14 cellular contexts compared by ENCODE assay signal in genomic region chr17:65463242-65463641, GRCh38.
DNase-seq lines count a peak whose midpoint lies in the region; ATAC-seq and TF ChIP-seq lines count a peak whose summit lies in the region.
"Had no signal": no experiment of that assay in that cellular context is flagged by ENCODE, and none has a peak within 500 bp of the region (broad histone marks: within the 10 kb centered on the region; RNA-seq: fewer than 3 reads in every experiment).

No MANE protein-coding gene starts in this region.

- H3K36me3 ChIP-seq in skeletal muscle tissue (ENCODE audit: control insufficient read depth in 3 of 3, insufficient read depth in 3 of 3, low read length in 3 of 3) (no peaks in the 10 kb centered on the region), tibial nerve (no peaks in the 10 kb centered on the region)

- no peak overlapping the region for H3K27ac ChIP-seq in epithelial cell of prostate
- no peak overlapping the region for H3K27ac ChIP-seq in skeletal muscle tissue (ENCODE audit: low read depth, low read length)
- H3K27ac ChIP-seq in tibial nerve = no peak overlapping the region
- H3K27ac ChIP-seq: SK-N-MC had no signal

- TF ChIP-seq CTCF in tibial nerve (IDR thresholded peaks at IDR 0.05) = no peak

- TF ChIP-seq EP300 in tibial nerve (IDR thresholded peaks at IDR 0.05) = peak in 1 of 2 donors; percentile 27

- peak; percentile 71 for ATAC-seq in left lobe of liver
- ATAC-seq in HG03039 (IDR thresholded peaks at IDR 0.05; ENCODE audit: unreplicated experiment) = no peak

- H3K9me3 ChIP-seq in skeletal muscle tissue (ENCODE audit: control insufficient read depth in 3 of 3, low read length in 3 of 3) (no peaks in the 10 kb centered on the region), tibial nerve (no peaks in the 10 kb centered on the region)

- peak overlapping the region in 2 of 3 donors; percentile 13 to 34 for H3K4me3 ChIP-seq in skeletal muscle tissue (ENCODE audit: low read length in 3 of 3)
- no peak overlapping the region for H3K4me3 ChIP-seq in tibial nerve
- H3K4me3 ChIP-seq: SK-N-MC had no signal

- H3K9ac ChIP-seq in skeletal muscle tissue (ENCODE audit: low read depth in 1 of 3, low read length in 3 of 3) = peak overlapping the region in 1 of 3 donors; percentile 64

- H3K4me1 ChIP-seq in skeletal muscle tissue (ENCODE audit: control insufficient read depth in 3 of 3, insufficient read depth in 3 of 3, low read length in 3 of 3) (peaks cover 3 to 15% (median 13%) of the 10 kb centered on the region in 3 donors), tibial nerve (peaks cover 0 to 6% (median 0%) of the 10 kb centered on the region in 4 donors)

- DNase-seq in LHCN-M2 (ENCODE audit: low read depth) (peak; percentile 69), epithelial cell of prostate (ENCODE audit: low read depth, low spot score) (peak; percentile 12), left lobe of liver (ENCODE audit: low spot score) (no peak), tibial nerve (ENCODE audit: low spot score in 2 of 2) (no peak), RKO (ENCODE audit: low spot score) (no peak)
- DNase-seq in activated T-cell treated with anti-CD3 and anti-CD28 coated beads, Interleukin-2, amount 50 U/mL, for 48 hours = no peak
- DNase-seq: activated naive CD4-positive, alpha-beta T cell treated with anti-CD3 and anti-CD28 coated beads, Interleukin-2, amount 50 U/mL, for 16 hours; AML-193; cortex of kidney; kidney glomerular epithelial cell; NCI-H2081 treated with DMSO at 0.1 percent for 48 hours had no signal

- WGBS in tibial nerve, 2 donors = 83% methylated on average over 9 of the region's 9 CpGs

- no peak for TF ChIP-seq POLR2A in tibial nerve (IDR thresholded peaks at IDR 0.05)

- H3K27me3 ChIP-seq in skeletal muscle tissue (ENCODE audit: control insufficient read depth in 3 of 3, insufficient read depth in 3 of 3, low read length in 3 of 3) = peaks cover 0 to 4% (median 3%) of the 10 kb centered on the region in 3 donors
- no peaks in the 10 kb centered on the region for H3K27me3 ChIP-seq in tibial nerve

Comparison
In these comparisons a context has a peak if more than half of its experiments do, and no peak if none do; other contexts are left out.
1. DNase-seq: peak in LHCN-M2 (single experiment) and epithelial cell of prostate (single experiment); none in left lobe of liver (single experiment), tibial nerve (0 of 2), activated T-cell treated with anti-CD3 and anti-CD28 coated beads, Interleukin-2, amount 50 U/mL, for 48 hours (0 of 2) and RKO (single experiment).
2. H3K4me3 ChIP-seq: peak in skeletal muscle tissue (2 of 3); none in tibial nerve (0 of 4).